18 cellular contexts compared by ENCODE assay signal in the genomic region with DNA sequence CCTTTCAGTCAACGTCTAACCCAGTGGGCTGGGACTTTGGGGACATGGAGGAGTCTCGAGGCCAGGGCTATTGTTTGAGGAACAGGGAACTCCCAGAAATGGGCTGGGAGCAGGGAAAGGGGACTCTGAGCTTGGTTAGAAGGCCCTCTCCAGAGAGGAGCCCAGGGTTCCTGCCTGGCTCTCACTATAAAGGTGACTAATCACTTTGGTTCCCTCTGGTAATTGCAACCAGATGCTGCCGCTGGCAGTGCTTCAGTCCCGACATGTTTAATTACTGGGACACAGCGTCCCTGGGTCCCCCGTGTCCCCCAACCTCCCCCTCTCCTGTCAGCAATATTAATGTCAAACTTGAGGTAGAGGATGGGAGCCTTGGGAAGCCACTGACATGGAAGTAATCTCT. TPM values are rescaled to one million over a fixed set of nuclear protein-coding genes. Genes with fewer than 3 reads are reported as not detected.
A peak's percentile ranks its signal among the peaks of the same experiment; 100 is the strongest.
DNase-seq lines count a peak whose midpoint lies in the region; ATAC-seq and TF ChIP-seq lines count a peak whose summit lies in the region.
"Had no signal": no experiment of that assay in that cellular context is flagged by ENCODE, and none has a peak within 500 bp of the region (broad histone marks: within the 10 kb centered on the region; RNA-seq: fewer than 3 reads in every experiment).

No MANE protein-coding gene starts in this region.

- intact Hi-C loops in CD8-positive, alpha-beta T cell (cut with DNase I, micrococcal nuclease), result loop anchor here in 1 of 2 experiments (10.0 kb wide), 1 partner anchor 608 kb away; no protein-coding TSS in a partner anchor

- H3K4me3 ChIP-seq in AG10803 (ENCODE audit: low read length) (no peak overlapping the region), adipocyte (ENCODE audit: low read length) (no peak overlapping the region)
- H3K4me3 ChIP-seq in CD8-positive, alpha-beta T cell (ENCODE audit: low read depth, low read length), result no peak overlapping the region
- H3K4me3 ChIP-seq: left ventricle myocardium inferior, uterus had no signal

- H3K9ac ChIP-seq in adipocyte (ENCODE audit: low read length), result no peak overlapping the region

- H3K36me3 Mint-ChIP-seq in natural killer cell treated with Interleukin-12 subunit alpha and Interleukin-12 subunit beta and Interleukin-15 and Interleukin-18, amount 100 ng/mL, for 72 hours, result no peaks in the 10 kb centered on the region
- H3K36me3 Mint-ChIP-seq in CD8-positive, alpha-beta T cell, result no peaks in the 10 kb centered on the region
- H3K36me3 Mint-ChIP-seq: CD14-positive monocyte; natural killer cell; stimulated activated naive B cell treated with anti-CD40 and anti-IgM and Interleukin-4, amounts not matched to agents 10 μg/mL and 1 μg/mL and 100 μg/mL, for 72 hours had no signal

- H3K4me1 Mint-ChIP-seq in natural killer cell treated with Interleukin-12 subunit alpha and Interleukin-12 subunit beta and Interleukin-15 and Interleukin-18, amount 100 ng/mL, for 72 hours (ENCODE audit: low read depth in 2 of 2), result peaks cover 5 to 6% of the 10 kb centered on the region in 2 donors
- H3K4me1 Mint-ChIP-seq in CD8-positive, alpha-beta T cell (ENCODE audit: low read depth), result peaks cover 5% of the 10 kb centered on the region

- TF ChIP-seq CTCF in AG10803 (conservative IDR thresholded peaks at IDR 0.05; ENCODE audit: low read length), result no peak
- no peak for TF ChIP-seq CTCF in CD8-positive, alpha-beta T cell (IDR thresholded peaks at IDR 0.05)

- DNase-seq in AG10803 (ENCODE audit: low read depth) (peak; percentile 85), HS-5 (ENCODE audit: low read depth) (peak; percentile 78), adipocyte (ENCODE audit: low read depth) (peak; percentile 93), iris pigment epithelial cell (ENCODE audit: low read depth) (peak; percentile 75)
- DNase-seq in natural killer cell treated with Interleukin-12 subunit alpha and Interleukin-12 subunit beta and Interleukin-15 and Interleukin-18, amount 100 ng/mL, for 72 hours (ENCODE audit: low spot score), result no peak
- DNase-seq in CD8-positive, alpha-beta T cell, result no peak
- DNase-seq: activated CD8-positive, alpha-beta T cell treated with anti-CD3 and anti-CD28 coated beads for 36 hours; hypothalamus; left ventricle myocardium inferior; natural killer cell; NCI-H1417 treated with DMSO at 0.1 percent for 48 hours; NCI-H510A treated with DMSO at 0.1 percent for 48 hours; stimulated activated naive B cell treated with anti-CD40 and anti-IgM and Interleukin-4, amounts not matched to agents 10 μg/mL and 1 μg/mL and 100 μg/mL, for 72 hours; uterus had no signal

- H3K36me3 ChIP-seq in adipocyte (ENCODE audit: control insufficient read depth, insufficient read depth, low read length, severe bottlenecking), result no peaks in the 10 kb centered on the region
- H3K36me3 ChIP-seq in CD8-positive, alpha-beta T cell (ENCODE audit: insufficient read depth, low read length), result no peaks in the 10 kb centered on the region
- H3K36me3 ChIP-seq: left ventricle myocardium inferior, uterus had no signal

- no peaks in the 10 kb centered on the region for H3K9me3 ChIP-seq in adipocyte (ENCODE audit: control insufficient read depth, low read length)
- H3K9me3 ChIP-seq in CD8-positive, alpha-beta T cell (ENCODE audit: low read length), result no peaks in the 10 kb centered on the region
- H3K9me3 ChIP-seq: left ventricle myocardium inferior, uterus had no signal

- no peak overlapping the region for H3K27ac ChIP-seq in CD8-positive, alpha-beta T cell (ENCODE audit: low read depth, low read length)
- H3K27ac ChIP-seq: left ventricle myocardium inferior, uterus had no signal

- POLR2A ChIA-PET in CD8-positive, alpha-beta T cell (lab: Charles Lee), result no interaction called here

- no peak overlapping the region for H3K4me3 Mint-ChIP-seq in natural killer cell treated with Interleukin-12 subunit alpha and Interleukin-12 subunit beta and Interleukin-15 and Interleukin-18, amount 100 ng/mL, for 72 hours
- no peak overlapping the region for H3K4me3 Mint-ChIP-seq in CD8-positive, alpha-beta T cell
- H3K4me3 Mint-ChIP-seq: activated CD8-positive, alpha-beta T cell treated with anti-CD3 and anti-CD28 coated beads for 36 hours; natural killer cell; stimulated activated naive B cell treated with anti-CD40 and anti-IgM and Interleukin-4, amounts not matched to agents 10 μg/mL and 1 μg/mL and 100 μg/mL, for 72 hours had no signal

- H3K27me3 ChIP-seq in adipocyte (replicated peaks; ENCODE audit: control insufficient read depth, insufficient read depth, low read length), result no peaks in the 10 kb centered on the region
- no peaks in the 10 kb centered on the region for H3K27me3 ChIP-seq in CD8-positive, alpha-beta T cell (ENCODE audit: insufficient read depth, low read length)
- H3K27me3 ChIP-seq: uterus had no signal

- no peak for ATAC-seq in natural killer cell treated with Interleukin-12 subunit alpha and Interleukin-12 subunit beta and Interleukin-15 and Interleukin-18, amount 100 ng/mL, for 72 hours
- ATAC-seq in HG02678 (IDR thresholded peaks at IDR 0.05; ENCODE audit: unreplicated experiment) (no peak), HG03108 (IDR thresholded peaks at IDR 0.05; ENCODE audit: unreplicated experiment) (no peak)
- ATAC-seq in CD8-positive, alpha-beta T cell, result no peak
- ATAC-seq: activated CD8-positive, alpha-beta T cell treated with anti-CD3 and anti-CD28 coated beads for 36 hours; natural killer cell; stimulated activated naive B cell treated with anti-CD40 and anti-IgM and Interleukin-4, amounts not matched to agents 10 μg/mL and 1 μg/mL and 100 μg/mL, for 72 hours had no signal

- H3K27me3 Mint-ChIP-seq in natural killer cell treated with Interleukin-12 subunit alpha and Interleukin-12 subunit beta and Interleukin-15 and Interleukin-18, amount 100 ng/mL, for 72 hours, result peaks cover 11 to 17% of the 10 kb centered on the region in 2 donors
- H3K27me3 Mint-ChIP-seq in CD8-positive, alpha-beta T cell (ENCODE audit: low read depth), result peaks cover 10% of the 10 kb centered on the region

- H3K9me3 Mint-ChIP-seq in natural killer cell treated with Interleukin-12 subunit alpha and Interleukin-12 subunit beta and Interleukin-15 and Interleukin-18, amount 100 ng/mL, for 72 hours, result no peaks in the 10 kb centered on the region
- no peaks in the 10 kb centered on the region for H3K9me3 Mint-ChIP-seq in CD8-positive, alpha-beta T cell
- H3K9me3 Mint-ChIP-seq: activated CD8-positive, alpha-beta T cell treated with anti-CD3 and anti-CD28 coated beads for 36 hours; CD14-positive monocyte; natural killer cell; stimulated activated naive B cell treated with anti-CD40 and anti-IgM and Interleukin-4, amounts not matched to agents 10 μg/mL and 1 μg/mL and 100 μg/mL, for 72 hours had no signal

- CTCF ChIA-PET in CD8-positive, alpha-beta T cell (lab: Charles Lee), result interaction anchor here (4.1 kb wide), 1 partner anchor 140 kb away, joined by 23 read pairs; no protein-coding TSS in a partner anchor

- H3K4me1 ChIP-seq in adipocyte (ENCODE audit: control insufficient read depth, insufficient read depth, low read length), result peaks cover 16% of the 10 kb centered on the region
- H3K4me1 ChIP-seq in CD8-positive, alpha-beta T cell (ENCODE audit: insufficient read depth, low read length), result peaks cover 7% of the 10 kb centered on the region
- H3K4me1 ChIP-seq: uterus had no signal

- H3K27ac Mint-ChIP-seq in natural killer cell treated with Interleukin-12 subunit alpha and Interleukin-12 subunit beta and Interleukin-15 and Interleukin-18, amount 100 ng/mL, for 72 hours, result no peak overlapping the region
- H3K27ac Mint-ChIP-seq in CD8-positive, alpha-beta T cell, result no peak overlapping the region
- H3K27ac Mint-ChIP-seq: activated CD8-positive, alpha-beta T cell treated with anti-CD3 and anti-CD28 coated beads for 36 hours; CD14-positive monocyte; natural killer cell; stimulated activated naive B cell treated with anti-CD40 and anti-IgM and Interleukin-4, amounts not matched to agents 10 μg/mL and 1 μg/mL and 100 μg/mL, for 72 hours had no signal

RNA-seq across cellular contexts. Expression of a gene that starts 5.0 kb away (rescaled TPM):
- not detected for total RNA-seq in natural killer cell treated with Interleukin-12 subunit alpha and Interleukin-12 subunit beta and Interleukin-15 and Interleukin-18, amount 100 ng/mL, for 72 hours
- total RNA-seq in CD8-positive, alpha-beta T cell, result not detected
- total RNA-seq: activated CD8-positive, alpha-beta T cell treated with anti-CD3 and anti-CD28 coated beads for 36 hours; cardiac septum; natural killer cell had no signal

RNA-seq across cellular contexts. Expression of a gene that starts 12.4 kb away (rescaled TPM):
- total RNA-seq in natural killer cell treated with Interleukin-12 subunit alpha and Interleukin-12 subunit beta and Interleukin-15 and Interleukin-18, amount 100 ng/mL, for 72 hours, result 10 to 100 TPM; 67.5 to 90.0 TPM
- total RNA-seq in CD8-positive, alpha-beta T cell, result 10 to 100 TPM; 33.4 to 34.4 TPM

RNA-seq across cellular contexts. Expression of a gene that starts 31.2 kb away (rescaled TPM):
- total RNA-seq in natural killer cell treated with Interleukin-12 subunit alpha and Interleukin-12 subunit beta and Interleukin-15 and Interleukin-18, amount 100 ng/mL, for 72 hours, result 10 to 100 TPM; 61.5 to 68.9 TPM
- 10 to 100 TPM; 14.4 to 18.9 TPM for total RNA-seq in CD8-positive, alpha-beta T cell

Comparison
In these comparisons a context has a peak if more than half of its experiments do, and no peak if none do; other contexts are left out.
1. DNase-seq: peak in AG10803 (single experiment), HS-5 (single experiment), adipocyte (single experiment) and iris pigment epithelial cell (single experiment); none in natural killer cell treated with Interleukin-12 subunit alpha and Interleukin-12 subunit beta and Interleukin-15 and Interleukin-18, amount 100 ng/mL, for 72 hours (single experiment) and CD8-positive, alpha-beta T cell (0 of 7).